Comparison of ENCODE assay signal across 1 cellular context in the genomic region with DNA sequence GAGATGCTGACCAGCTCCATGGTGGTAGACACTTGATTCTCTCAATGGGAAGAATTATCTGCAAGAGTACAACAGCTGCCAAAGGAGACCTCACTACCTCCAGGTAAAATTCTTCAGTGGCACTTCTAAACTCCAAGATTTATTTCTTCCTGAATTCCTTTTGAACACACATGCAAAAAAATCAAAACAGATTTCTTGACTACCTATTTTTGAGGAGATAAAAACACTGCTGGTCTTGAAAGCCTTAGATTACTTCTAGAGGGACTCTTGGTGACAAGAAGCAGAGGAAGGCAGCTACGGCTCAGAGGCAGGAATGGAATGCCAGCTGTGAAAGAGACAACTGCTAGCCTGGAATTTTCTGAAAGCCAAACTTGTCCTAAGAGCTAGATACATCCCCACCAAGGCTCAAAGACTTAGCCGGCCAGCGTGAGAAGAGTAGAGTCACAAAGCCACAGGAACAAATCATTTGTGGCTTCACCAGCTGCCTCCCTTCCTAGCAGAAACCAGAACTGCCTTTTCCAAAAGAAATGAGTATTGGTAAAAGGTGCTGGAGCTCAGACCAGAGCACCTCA.
TF ChIP-seq lines count a peak whose summit lies in the region.

No MANE protein-coding gene starts in this region.

TF ChIP-seq in WTC11, 78 proteins besides CTCF, POLR2A, EP300 and RAD21:
- TF ChIP-seq NR2C2 (CRISPR knock-in tag; IDR thresholded peaks at IDR 0.05) (no peak), ZNF232 (CRISPR knock-in tag; IDR thresholded peaks at IDR 0.05) (no peak), STAT6 (CRISPR knock-in tag; conservative IDR thresholded peaks at IDR 0.05; ENCODE audit: low read depth) (no peak), ZNF138 (CRISPR knock-in tag; conservative IDR thresholded peaks at IDR 0.05) (no peak), E2F1 (CRISPR knock-in tag; IDR thresholded peaks at IDR 0.05) (no peak), NR3C1 (CRISPR knock-in tag; conservative IDR thresholded peaks at IDR 0.05; ENCODE audit: low read depth) (no peak)
